Comparison of ENCODE assay signal across 29 cellular contexts in the genomic region with DNA sequence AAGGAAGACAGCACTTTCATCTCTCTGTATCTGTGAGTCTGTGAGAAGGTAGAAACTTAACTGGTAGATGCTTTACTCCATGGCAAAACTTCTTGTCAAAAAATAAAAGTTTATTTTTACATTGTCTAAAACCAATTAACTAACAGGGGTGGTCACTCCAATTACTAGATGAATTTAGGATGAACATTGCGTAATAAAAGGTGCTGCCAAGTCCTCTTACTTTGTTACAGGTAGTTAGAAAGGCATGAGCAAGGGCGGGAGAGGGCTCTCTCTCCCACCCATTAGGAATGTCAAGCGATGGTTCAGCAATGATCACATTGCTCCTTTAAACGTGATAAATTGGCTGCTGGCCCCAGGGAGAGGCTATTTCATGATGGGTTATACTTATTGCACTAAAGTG.
"Had no signal": no experiment of that assay in that cellular context is flagged by ENCODE, and none has a peak within 500 bp of the region (broad histone marks: within the 10 kb centered on the region; RNA-seq: fewer than 3 reads in every experiment).

No MANE protein-coding gene starts in this region.

- H3K27ac Mint-ChIP-seq: stimulated activated effector memory CD8-positive, alpha-beta T cell treated with anti-CD3 and anti-CD28 coated beads, Interleukin-12 subunit alpha, Interleukin-12 subunit beta, amount 100 ng/mL, for 72 hours; stimulated activated memory B cell treated with anti-CD40 and anti-IgM and Interleukin-4, amounts not matched to agents 10 μg/mL and 1 μg/mL and 100 μg/mL, for 72 hours; stimulated activated naive B cell treated with anti-CD40 and anti-IgM and Interleukin-4, amounts not matched to agents 10 μg/mL and 1 μg/mL and 100 μg/mL, for 72 hours; stimulated activated naive CD8-positive, alpha-beta T cell treated with anti-CD3 and anti-CD28 coated beads, Interleukin-15, amount 100 ng/mL, for 72 hours; stimulated activated naive CD8-positive, alpha-beta T cell treated with anti-CD3 and anti-CD28 coated beads, Interleukin-15, Interleukin-2, amounts not matched to agents 100 ng/mL and 50 ng/mL, for 24 hours; type B pancreatic cell had no signal

- H3K27me3 Mint-ChIP-seq: stimulated activated memory B cell treated with anti-CD40 and anti-IgM and Interleukin-4, amounts not matched to agents 10 μg/mL and 1 μg/mL and 100 μg/mL, for 72 hours; stimulated activated naive B cell treated with anti-CD40 and anti-IgM and Interleukin-4, amounts not matched to agents 10 μg/mL and 1 μg/mL and 100 μg/mL, for 72 hours; stimulated activated naive CD8-positive, alpha-beta T cell treated with anti-CD3 and anti-CD28 coated beads, Interleukin-15, amount 100 ng/mL, for 72 hours; stimulated activated naive CD8-positive, alpha-beta T cell treated with anti-CD3 and anti-CD28 coated beads, Interleukin-15, Interleukin-2, amounts not matched to agents 100 ng/mL and 50 ng/mL, for 24 hours; type B pancreatic cell had no signal

- FAIRE-seq: urothelium cell line had no signal

- H3K9me3 Mint-ChIP-seq: stimulated activated memory B cell treated with anti-CD40 and anti-IgM and Interleukin-4, amounts not matched to agents 10 μg/mL and 1 μg/mL and 100 μg/mL, for 72 hours; stimulated activated naive B cell treated with anti-CD40 and anti-IgM and Interleukin-4, amounts not matched to agents 10 μg/mL and 1 μg/mL and 100 μg/mL, for 72 hours; type B pancreatic cell had no signal

- H3K27ac ChIP-seq: stomach, suprapubic skin, testis, thoracic aorta, thyroid gland, tibial artery, tibial nerve, transverse colon, upper lobe of left lung, upper lobe of right lung, uterus, vagina had no signal

- H3K4me1 Mint-ChIP-seq: stimulated activated effector memory CD8-positive, alpha-beta T cell treated with anti-CD3 and anti-CD28 coated beads, Interleukin-12 subunit alpha, Interleukin-12 subunit beta, amount 100 ng/mL, for 72 hours; stimulated activated memory B cell treated with anti-CD40 and anti-IgM and Interleukin-4, amounts not matched to agents 10 μg/mL and 1 μg/mL and 100 μg/mL, for 72 hours; stimulated activated naive CD8-positive, alpha-beta T cell treated with anti-CD3 and anti-CD28 coated beads, Interleukin-15, amount 100 ng/mL, for 72 hours had no signal

- H3K4me1 ChIP-seq: stomach, suprapubic skin, testis, thyroid gland, tibial artery, tibial nerve, transverse colon, upper lobe of left lung, upper lobe of right lung, uterus, vagina had no signal

- H3K4me3 Mint-ChIP-seq: stimulated activated effector memory CD8-positive, alpha-beta T cell treated with anti-CD3 and anti-CD28 coated beads, Interleukin-12 subunit alpha, Interleukin-12 subunit beta, amount 100 ng/mL, for 72 hours; stimulated activated memory B cell treated with anti-CD40 and anti-IgM and Interleukin-4, amounts not matched to agents 10 μg/mL and 1 μg/mL and 100 μg/mL, for 72 hours; stimulated activated naive B cell treated with anti-CD40 and anti-IgM and Interleukin-4, amounts not matched to agents 10 μg/mL and 1 μg/mL and 100 μg/mL, for 72 hours; stimulated activated naive CD8-positive, alpha-beta T cell treated with anti-CD3 and anti-CD28 coated beads, Interleukin-15, amount 100 ng/mL, for 72 hours; stimulated activated naive CD8-positive, alpha-beta T cell treated with anti-CD3 and anti-CD28 coated beads, Interleukin-15, Interleukin-2, amounts not matched to agents 100 ng/mL and 50 ng/mL, for 24 hours; type B pancreatic cell had no signal

- H3K36me3 Mint-ChIP-seq: stimulated activated effector memory CD8-positive, alpha-beta T cell treated with anti-CD3 and anti-CD28 coated beads, Interleukin-12 subunit alpha, Interleukin-12 subunit beta, amount 100 ng/mL, for 72 hours; stimulated activated memory B cell treated with anti-CD40 and anti-IgM and Interleukin-4, amounts not matched to agents 10 μg/mL and 1 μg/mL and 100 μg/mL, for 72 hours; stimulated activated naive B cell treated with anti-CD40 and anti-IgM and Interleukin-4, amounts not matched to agents 10 μg/mL and 1 μg/mL and 100 μg/mL, for 72 hours; type B pancreatic cell had no signal

- ATAC-seq: stimulated activated effector memory CD8-positive, alpha-beta T cell treated with anti-CD3 and anti-CD28 coated beads, Interleukin-12 subunit alpha, Interleukin-12 subunit beta, amount 100 ng/mL, for 72 hours; stimulated activated memory B cell treated with anti-CD40 and anti-IgM and Interleukin-4, amounts not matched to agents 10 μg/mL and 1 μg/mL and 100 μg/mL, for 72 hours; stimulated activated naive B cell treated with anti-CD40 and anti-IgM and Interleukin-4, amounts not matched to agents 10 μg/mL and 1 μg/mL and 100 μg/mL, for 72 hours; stimulated activated naive CD8-positive, alpha-beta T cell treated with anti-CD3 and anti-CD28 coated beads, Interleukin-15, amount 100 ng/mL, for 72 hours; stimulated activated naive CD8-positive, alpha-beta T cell treated with anti-CD3 and anti-CD28 coated beads, Interleukin-15, Interleukin-2, amounts not matched to agents 100 U/mL and 50 U/mL, for 24 hours; upper lobe of right lung had no signal

- DNase-seq: stimulated activated CD4-positive, alpha-beta T cell treated with anti-CD3 and anti-CD28 coated beads, Interleukin-2, amount 100 ng/mL, for 48 hours; stimulated activated CD4-positive, alpha-beta T cell treated with anti-CD3 and anti-CD28 coated beads, Interleukin-4, amount 100 ng/mL, for 1 hour; stimulated activated CD4-positive, alpha-beta T cell treated with anti-CD3 and anti-CD28 coated beads, Interleukin-4, amount 100 ng/mL, for 24 hours; stimulated activated CD4-positive, alpha-beta T cell treated with anti-CD3 and anti-CD28 coated beads, Interleukin-4, amount 100 ng/mL, for 4 hours; stimulated activated CD8-positive, alpha-beta memory T cell treated with anti-CD3 and anti-CD28 coated beads, Interleukin-4, amount 100 ng/mL, for 48 hours; stimulated activated naive B cell treated with anti-CD40 and anti-IgM and Interleukin-4, amounts not matched to agents 10 μg/mL and 1 μg/mL and 100 μg/mL, for 72 hours; stimulated activated naive CD4-positive, alpha-beta T cell; stimulated activated naive CD4-positive, alpha-beta T cell treated with Interleukin-2 at 50 U/mL for 16 hours; stimulated activated naive CD8-positive, alpha-beta T cell treated with anti-CD3 and anti-CD28 coated beads, Interleukin-15, amount 100 ng/mL, for 72 hours; stimulated activated naive CD8-positive, alpha-beta T cell treated with anti-CD3 and anti-CD28 coated beads, Interleukin-15, Interleukin-2, amounts not matched to agents 100 U/mL and 50 U/mL, for 24 hours; stomach; substantia nigra; testis; thyroid gland; tibial artery; transverse colon; trophoblast cell; upper lobe of left lung; upper lobe of right lung; uterus had no signal

- H3K36me3 ChIP-seq: stomach, suprapubic skin, thoracic aorta, thyroid gland, tibial artery, tibial nerve, transverse colon, upper lobe of left lung, upper lobe of right lung, uterus, vagina had no signal

- H3K9me3 ChIP-seq: suprapubic skin, testis, thoracic aorta, thyroid gland, tibial artery, tibial nerve, transverse colon, upper lobe of left lung, upper lobe of right lung, uterus, vagina had no signal

- H3K4me3 ChIP-seq: stomach, suprapubic skin, testis, thoracic aorta, thyroid gland, tibial artery, tibial nerve, transverse colon, upper lobe of left lung, upper lobe of right lung, uterus, vagina had no signal

- H3K27me3 ChIP-seq: stomach, suprapubic skin, testis, thyroid gland, tibial artery, tibial nerve, transverse colon, upper lobe of left lung, upper lobe of right lung, uterus, vagina had no signal
